ENCODE assay signal across 17 cellular contexts in the genomic region with DNA sequence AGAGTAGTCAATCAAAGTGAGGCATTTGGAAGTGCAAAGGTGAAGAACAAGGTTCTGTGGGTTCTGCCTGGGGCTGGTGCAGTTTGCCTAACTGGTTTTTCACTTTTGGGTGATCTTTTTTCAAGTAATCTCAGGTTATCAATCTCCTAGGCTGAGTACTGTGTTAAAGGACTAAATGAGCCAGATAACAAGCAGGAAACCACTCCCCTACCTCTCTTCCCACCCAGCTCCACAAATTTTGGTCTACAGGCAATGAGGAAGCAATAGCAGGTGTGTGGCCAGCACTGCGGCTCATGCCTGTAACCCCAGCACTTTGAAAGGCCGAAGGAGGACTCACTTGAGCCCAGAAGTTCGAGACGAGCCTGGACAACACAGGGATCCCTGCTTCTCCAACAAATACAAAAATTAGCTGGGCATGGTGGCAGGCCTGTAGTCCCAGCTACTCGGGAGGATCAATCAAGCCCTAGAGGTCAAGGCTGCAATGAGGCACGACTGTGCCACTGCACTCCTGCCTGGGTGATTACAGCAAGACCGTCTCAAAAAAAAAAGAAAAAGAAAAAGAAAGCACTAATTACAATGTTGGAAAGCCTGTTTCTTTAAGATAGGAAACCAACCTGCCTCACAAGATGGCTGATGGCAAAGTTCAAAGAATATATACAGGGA. TPM values are rescaled to one million over a fixed set of nuclear protein-coding genes. Genes with fewer than 3 reads are reported as not detected.
DNase-seq lines count a peak whose midpoint lies in the region; ATAC-seq and TF ChIP-seq lines count a peak whose summit lies in the region.
"Had no signal": no experiment of that assay in that cellular context is flagged by ENCODE, and none has a peak within 500 bp of the region (broad histone marks: within the 10 kb centered on the region; RNA-seq: fewer than 3 reads in every experiment).

No MANE protein-coding gene starts in this region.

- peaks cover 28% of the 10 kb centered on the region for H3K4me1 Mint-ChIP-seq in activated T-cell treated with anti-CD3 and anti-CD28 coated beads, Interleukin-2, amount 50 U/mL, for 72 hours (ENCODE audit: low read depth)
- peaks cover 15% of the 10 kb centered on the region for H3K4me1 Mint-ChIP-seq in T-helper 17 cell

- 52% methylated on average over 7 of the region's 7 CpGs for WGBS in liver
- WGBS in stomach, 5 donors = 27 to 42% (median 32%) methylated on average over 7 of the region's 7 CpGs

- peaks cover 7 to 27% of the 10 kb centered on the region in 2 donors for H3K36me3 Mint-ChIP-seq in activated T-cell treated with anti-CD3 and anti-CD28 coated beads, Interleukin-2, amount 50 U/mL, for 72 hours (ENCODE audit: insufficient read depth in 2 of 2)
- H3K36me3 Mint-ChIP-seq in T-helper 17 cell (ENCODE audit: low read depth) = peaks cover 11% of the 10 kb centered on the region

- no peak for TF ChIP-seq POLR2A in stomach (IDR thresholded peaks at IDR 0.05)

- H3K27ac ChIP-seq in liver (ENCODE audit: low read depth in 1 of 2, low read length in 2 of 2) (peak overlapping the region; percentile 14 to 86), stomach (peak overlapping the region; percentile 48 to 76 (median 59)), left ventricle myocardium inferior (replicated peaks) (no peak overlapping the region)

- intact Hi-C loops in stomach (cut with DNase I; ENCODE audit: low total_unique reads) (no loop called here), left ventricle myocardium inferior (cut with micrococcal nuclease) (no loop called here)

- TF ChIP-seq RAD21 in liver (IDR thresholded peaks at IDR 0.05) = no peak

- no peak for TF ChIP-seq CTCF in liver (IDR thresholded peaks at IDR 0.05; ENCODE audit: low read depth, low read length, missing input control)
- no peak for TF ChIP-seq CTCF in stomach (IDR thresholded peaks at IDR 0.05)
- no peak for TF ChIP-seq CTCF in left ventricle myocardium inferior (IDR thresholded peaks at IDR 0.05; ENCODE audit: borderline replicate concordance)

- no peaks in the 10 kb centered on the region for H3K27me3 Mint-ChIP-seq in activated T-cell treated with anti-CD3 and anti-CD28 coated beads, Interleukin-2, amount 50 U/mL, for 72 hours (ENCODE audit: low read depth)
- no peaks in the 10 kb centered on the region for H3K27me3 Mint-ChIP-seq in T-helper 17 cell

- H3K4me1 ChIP-seq in liver (ENCODE audit: control insufficient read depth in 4 of 4, insufficient read depth in 4 of 4, low read length in 3 of 4) = peaks cover 7 to 48% (median 40%) of the 10 kb centered on the region in 4 donors
- peaks cover 0 to 46% (median 38%) of the 10 kb centered on the region in 4 donors for H3K4me1 ChIP-seq in stomach
- H3K4me1 ChIP-seq in left ventricle myocardium inferior = peaks cover 28% of the 10 kb centered on the region

- H3K4me3 ChIP-seq in liver (ENCODE audit: low read depth in 1 of 3, low read length in 3 of 3) (no peak overlapping the region), stomach (no peak overlapping the region), left ventricle myocardium inferior (no peak overlapping the region)

- H3K36me3 ChIP-seq in liver (ENCODE audit: control insufficient read depth in 4 of 4, insufficient read depth in 3 of 4, low read depth in 1 of 4, low read length in 3 of 4) (peaks cover 14 to 27% (median 23%) of the 10 kb centered on the region in 4 donors), stomach (peaks cover 20 to 44% (median 43%) of the 10 kb centered on the region in 4 donors), left ventricle myocardium inferior (peaks cover 44% of the 10 kb centered on the region)

- H3K9me3 ChIP-seq in T-helper 17 cell (ENCODE audit: control insufficient read depth, low read length, poor library complexity, severe bottlenecking) = no peaks in the 10 kb centered on the region
- H3K9me3 ChIP-seq in liver (ENCODE audit: control insufficient read depth in 4 of 4, low read length in 3 of 4) = no peaks in the 10 kb centered on the region
- no peaks in the 10 kb centered on the region for H3K9me3 ChIP-seq in stomach
- no peaks in the 10 kb centered on the region for H3K9me3 ChIP-seq in left ventricle myocardium inferior (replicated peaks)

- no peaks in the 10 kb centered on the region for H3K9me3 Mint-ChIP-seq in activated T-cell treated with anti-CD3 and anti-CD28 coated beads, Interleukin-2, amount 50 U/mL, for 72 hours

- ATAC-seq in activated T-cell treated with anti-CD3 and anti-CD28 coated beads, Interleukin-2, amount 50 U/mL, for 72 hours (replicated peaks in 1 of 2) = no peak
- ATAC-seq in T-helper 17 cell (no peak), HG02678 (IDR thresholded peaks at IDR 0.05; ENCODE audit: unreplicated experiment) (no peak)
- ATAC-seq: Panc1 had no signal

- no peak overlapping the region for H3K9ac ChIP-seq in liver (ENCODE audit: low read depth in 1 of 2, low read length in 2 of 2)

- no peak for DNase-seq in activated T-cell treated with anti-CD3 and anti-CD28 coated beads, Interleukin-2, amount 50 U/mL, for 72 hours
- no peak for DNase-seq in activated T-cell treated with anti-CD3 and anti-CD28 coated beads, Interleukin-2, amount 50 U/mL, for 1 hour
- DNase-seq in T-helper 17 cell = no peak
- DNase-seq in stomach = peak; percentile 39
- DNase-seq in left ventricle myocardium inferior = no peak
- no peak for DNase-seq in activated CD8-positive, alpha-beta memory T cell treated with anti-CD3 and anti-CD28 coated beads for 24 hours
- DNase-seq: 8988T, DND-41, KG1, NCI-H1092, NCI-H146, NCI-H2081, NCI-H510A treated with DMSO at 0.1 percent for 48 hours, Right ventricle myocardium superior had no signal

- H3K27me3 ChIP-seq in liver (ENCODE audit: control insufficient read depth in 4 of 4, insufficient read depth in 4 of 4, low read length in 3 of 4) (no peaks in the 10 kb centered on the region), stomach (no peaks in the 10 kb centered on the region), left ventricle myocardium inferior (ENCODE audit: low read depth) (no peaks in the 10 kb centered on the region)

- peak overlapping the region; percentile 55 for H3K27ac Mint-ChIP-seq in activated T-cell treated with anti-CD3 and anti-CD28 coated beads, Interleukin-2, amount 50 U/mL, for 72 hours
- H3K27ac Mint-ChIP-seq in T-helper 17 cell = no peak overlapping the region

- TF ChIP-seq EP300 in stomach (IDR thresholded peaks at IDR 0.05) = no peak

- no peak overlapping the region for H3K4me3 Mint-ChIP-seq in activated T-cell treated with anti-CD3 and anti-CD28 coated beads, Interleukin-2, amount 50 U/mL, for 72 hours
- peak overlapping the region; percentile 21 for H3K4me3 Mint-ChIP-seq in T-helper 17 cell

TF ChIP-seq in liver, 16 proteins besides CTCF, POLR2A, EP300 and RAD21:
- TF ChIP-seq FOXA2 (IDR thresholded peaks at IDR 0.05) (no peak), SP1 (IDR thresholded peaks at IDR 0.05) (no peak), GABPA (IDR thresholded peaks at IDR 0.05 in 1 of 2, conservative IDR thresholded peaks at IDR 0.05 in 1 of 2) (no peak), YY1 (IDR thresholded peaks at IDR 0.05) (no peak), NR2F2 (IDR thresholded peaks at IDR 0.05) (no peak), HNF4A (conservative IDR thresholded peaks at IDR 0.05) (no peak)

RNA-seq across cellular contexts. Expression of a gene that starts 2.0 kb away (rescaled TPM):
- 10 to 100 TPM; 37.8 to 39.1 TPM for total RNA-seq in activated T-cell treated with anti-CD3 and anti-CD28 coated beads, Interleukin-2, amount 50 U/mL, for 72 hours
- total RNA-seq in T-helper 17 cell (10 to 100 TPM; 26.5 to 34.4 TPM), liver (10 to 100 TPM; 31.4 to 43.9 TPM), stomach (100 to 1,000 TPM in 1 of 5 donors, 10 to 100 TPM in 3, 1 to 10 TPM in 1; 4.1 to 151 (median 51.1) TPM), left ventricle myocardium inferior (17.9 TPM)
- polyA plus RNA-seq in liver (10 to 100 TPM; 14.0 to 37.1 TPM), stomach (10 to 100 TPM; 34.5 to 89.1 (median 56.8) TPM)

RNA-seq across cellular contexts. Expression of a gene that starts 36.2 kb away (rescaled TPM):
- total RNA-seq in activated T-cell treated with anti-CD3 and anti-CD28 coated beads, Interleukin-2, amount 50 U/mL, for 72 hours = 10 to 100 TPM; 39.5 to 41.6 TPM
- 10 to 100 TPM; 32.9 to 37.2 TPM for total RNA-seq in T-helper 17 cell
- total RNA-seq in liver = 10 to 100 TPM; 15.6 to 28.4 TPM
- 10 to 100 TPM in 1 of 2 donors, 1 to 10 TPM in 1; 8.2 to 17.0 TPM for polyA plus RNA-seq in liver
- 10 to 100 TPM in 4 of 5 donors, 1 to 10 TPM in 1; 7.0 to 60.2 (median 14.3) TPM for total RNA-seq in stomach
- polyA plus RNA-seq in stomach = 10 to 100 TPM in 1 of 3 donors, 1 to 10 TPM in 2; 8.8 to 14.4 (median 9.9) TPM
- total RNA-seq in left ventricle myocardium inferior = 24.4 TPM
